Comparison of ENCODE assay signal across 5 cellular contexts in the genomic region with DNA sequence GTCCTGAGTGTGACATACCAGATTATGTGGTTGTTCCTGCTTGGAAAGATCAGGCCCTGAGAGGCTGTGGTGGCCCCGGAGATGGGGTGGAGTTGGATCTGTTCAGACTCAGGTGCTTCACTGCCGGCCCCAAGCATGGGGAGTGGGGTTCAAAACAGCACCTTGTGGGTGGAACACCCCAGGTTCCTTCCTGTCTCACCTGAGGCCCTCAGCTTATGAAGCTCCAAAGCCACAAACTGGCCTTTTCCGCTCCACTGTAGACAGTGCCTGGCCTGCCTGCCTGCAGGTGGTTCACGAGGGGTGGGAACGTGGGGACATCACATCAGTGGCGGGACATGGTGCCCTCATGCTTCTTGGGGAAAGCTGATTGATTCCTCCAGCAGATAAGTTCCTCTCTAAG.
"Had no signal": no experiment of that assay in that cellular context is flagged by ENCODE, and none has a peak within 500 bp of the region (broad histone marks: within the 10 kb centered on the region; RNA-seq: fewer than 3 reads in every experiment).

No MANE protein-coding gene starts in this region.

- H3K9me3 ChIP-seq: HAP-1 had no signal

- H3K4me2 ChIP-seq: GM23338 had no signal

- H3K27ac ChIP-seq: HL-60 had no signal

- H3K4me3 ChIP-seq: GM23338, HAP-1, K562 had no signal

- FAIRE-seq: K562 had no signal

- DNase-seq: HFFc6 had no signal

- H3K36me3 ChIP-seq: HAP-1 had no signal

- H2AFZ ChIP-seq: GM23338 had no signal

- H3K4me1 ChIP-seq: HAP-1 had no signal
